Comparison of ENCODE assay signal across 28 cellular contexts in the genomic region with DNA sequence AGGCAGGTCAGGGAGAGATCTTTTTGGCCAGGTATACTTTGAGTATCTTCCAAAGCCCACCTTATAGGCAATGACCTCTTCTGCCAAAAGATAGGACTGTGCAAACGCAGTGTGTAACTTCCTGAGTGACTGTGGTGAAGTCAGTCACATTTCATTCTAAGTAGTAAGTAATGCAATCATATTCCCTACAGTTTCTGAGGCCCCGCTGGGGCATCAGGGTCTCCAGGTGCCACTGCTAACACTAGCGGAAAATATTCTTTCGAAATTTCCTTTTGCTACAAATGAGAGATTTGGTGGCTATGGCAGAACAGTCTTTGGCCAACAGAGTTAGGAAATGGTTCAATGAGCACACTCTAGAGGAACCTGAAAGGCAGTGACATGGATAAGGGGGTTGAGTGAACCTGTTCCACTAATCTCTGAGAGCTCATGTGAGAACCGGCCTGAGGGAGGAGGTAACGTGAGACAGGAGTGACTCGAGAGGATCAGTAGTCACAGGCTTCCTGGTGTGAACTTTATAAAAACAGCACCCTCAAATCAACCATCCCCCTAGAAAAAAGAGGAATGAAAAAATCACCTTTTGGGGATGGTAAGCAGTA.
A peak's percentile ranks its signal among the peaks of the same experiment; 100 is the strongest.
DNase-seq lines count a peak whose midpoint lies in the region; ATAC-seq and TF ChIP-seq lines count a peak whose summit lies in the region.
"Had no signal": no experiment of that assay in that cellular context is flagged by ENCODE, and none has a peak within 500 bp of the region (broad histone marks: within the 10 kb centered on the region; RNA-seq: fewer than 3 reads in every experiment).

No MANE protein-coding gene starts in this region.

- H3K9me3 ChIP-seq in mammary epithelial cell (replicated peaks; ENCODE audit: insufficient read depth, low read length): no peaks in the 10 kb centered on the region
- no peaks in the 10 kb centered on the region for H3K9me3 ChIP-seq in upper lobe of left lung
- H3K9me3 ChIP-seq: A549, breast epithelium, Caco-2, testis, vagina had no signal

- no peaks in the 10 kb centered on the region for H3K27me3 Mint-ChIP-seq in MCF 10A (ENCODE audit: insufficient read depth, unreplicated experiment)
- H3K27me3 Mint-ChIP-seq: activated CD8-positive, alpha-beta memory T cell treated with anti-CD3 and anti-CD28 coated beads, Interleukin-2, amount 10 ng/mL, durations not matched to agents 7 days and 5 days had no signal

- peaks cover 6% of the 10 kb centered on the region for H3K36me3 Mint-ChIP-seq in MCF 10A (ENCODE audit: insufficient read depth, unreplicated experiment)
- H3K36me3 Mint-ChIP-seq: activated CD8-positive, alpha-beta memory T cell treated with anti-CD3 and anti-CD28 coated beads, Interleukin-2, amount 10 ng/mL, durations not matched to agents 7 days and 5 days had no signal

- H3K4me1 Mint-ChIP-seq in MCF 10A (ENCODE audit: insufficient read depth, unreplicated experiment): peaks cover 28% of the 10 kb centered on the region
- H3K4me1 Mint-ChIP-seq: activated CD4-positive, alpha-beta T cell treated with anti-CD3 and anti-CD28 coated beads, Interleukin-2, amount 10 ng/mL, durations not matched to agents 7 days and 5 days; activated CD8-positive, alpha-beta memory T cell treated with anti-CD3 and anti-CD28 coated beads, Interleukin-2, amount 10 ng/mL, durations not matched to agents 7 days and 5 days had no signal

- no peak for TF ChIP-seq POLR2A in upper lobe of left lung (IDR thresholded peaks at IDR 0.05)

- no peak overlapping the region for H3K27ac ChIP-seq in mammary epithelial cell (ENCODE audit: insufficient read depth, low read depth, low read length)
- peak overlapping the region in 3 of 4 donors; percentile 45 to 79 (median 71) for H3K27ac ChIP-seq in upper lobe of left lung
- H3K27ac ChIP-seq: breast epithelium, testis, vagina, VCaP had no signal

- intact Hi-C loops in MCF 10A (cut with micrococcal nuclease) (no loop called here), mammary epithelial cell (cut with micrococcal nuclease) (no loop called here)

- H3K27ac Mint-ChIP-seq in MCF 10A (ENCODE audit: low read depth, unreplicated experiment): peak overlapping the region; percentile 7
- H3K27ac Mint-ChIP-seq: activated CD4-positive, alpha-beta T cell treated with anti-CD3 and anti-CD28 coated beads, Interleukin-2, amount 10 ng/mL, durations not matched to agents 7 days and 5 days; activated CD8-positive, alpha-beta memory T cell treated with anti-CD3 and anti-CD28 coated beads, Interleukin-2, amount 10 ng/mL, durations not matched to agents 7 days and 5 days; activated T-cell treated with anti-CD3 and anti-CD28 coated beads, Interleukin-2, amount 50 U/mL, for 72 hours had no signal

- in situ Hi-C loops in mammary epithelial cell (cut with MboI; ENCODE audit: low sequenced_read_pairs in 2 of 2): no loop called here

- BruUV-seq in MCF 10A (replicated peaks; lab: Mats Ljungman, UMichigan) (no TSS peak), mammary epithelial cell (replicated peaks; lab: Mats Ljungman, UMichigan) (no TSS peak)

- H3K4me3 ChIP-seq in mammary epithelial cell (replicated peaks in 1 of 3; ENCODE audit: insufficient read depth in 1 of 3, low read depth in 2 of 3, low read length in 3 of 3) (no peak overlapping the region), upper lobe of left lung (no peak overlapping the region)
- H3K4me3 ChIP-seq: A549, breast epithelium, testis, vagina had no signal

- no peak overlapping the region for H3K9ac ChIP-seq in mammary epithelial cell (ENCODE audit: insufficient read depth, low read length)

- 95% methylated on average over 7 of the region's 7 CpGs for WGBS in mammary epithelial cell (ENCODE audit: low coverage, missing lambda C conversion rate)
- 69 to 76% methylated on average over 7 of the region's 7 CpGs for WGBS in upper lobe of left lung, 2 donors

- H3K27me3 ChIP-seq in mammary epithelial cell (ENCODE audit: insufficient read depth, low read length) (no peaks in the 10 kb centered on the region), upper lobe of left lung (no peaks in the 10 kb centered on the region)
- H3K27me3 ChIP-seq: breast epithelium, testis, vagina had no signal

- no peaks in the 10 kb centered on the region for H3K9me3 Mint-ChIP-seq in MCF 10A (ENCODE audit: unreplicated experiment)
- H3K9me3 Mint-ChIP-seq: activated CD4-positive, alpha-beta T cell treated with anti-CD3 and anti-CD28 coated beads, Interleukin-2, amount 10 ng/mL, durations not matched to agents 7 days and 5 days; activated T-cell treated with anti-CD3 and anti-CD28 coated beads, Interleukin-2, amount 50 U/mL, for 72 hours had no signal

- CTCF ChIA-PET in MCF 10A (lab: Yijun Ruan, JAX): interaction anchor here (0.6 to 3.1 kb wide), 3 partner anchors 13 to 85 kb away, joined by 3 to 21 read pairs (median 4); no protein-coding TSS in a partner anchor
- CTCF ChIA-PET in mammary epithelial cell (lab: Charles Lee; ENCODE audit: low non-redundant PET): no interaction called here

- dilution Hi-C loops in mammary epithelial cell (cut with HindIII; ENCODE audit: low sequenced_read_pairs): no loop called here

- H3K36me3 ChIP-seq in mammary epithelial cell (ENCODE audit: insufficient read depth, low read length) (no peaks in the 10 kb centered on the region), upper lobe of left lung (no peaks in the 10 kb centered on the region)
- H3K36me3 ChIP-seq: breast epithelium, vagina had no signal

- no peaks in the 10 kb centered on the region for H3K4me1 ChIP-seq in mammary epithelial cell (ENCODE audit: insufficient read depth, low read length)
- H3K4me1 ChIP-seq in upper lobe of left lung: peaks cover 0 to 14% (median 5%) of the 10 kb centered on the region in 4 donors
- H3K4me1 ChIP-seq: breast epithelium, testis, vagina had no signal

- no peak overlapping the region for H3K4me3 Mint-ChIP-seq in MCF 10A (ENCODE audit: unreplicated experiment)
- H3K4me3 Mint-ChIP-seq: activated CD4-positive, alpha-beta T cell treated with anti-CD3 and anti-CD28 coated beads, Interleukin-2, amount 10 ng/mL, durations not matched to agents 7 days and 5 days; activated CD8-positive, alpha-beta memory T cell treated with anti-CD3 and anti-CD28 coated beads, Interleukin-2, amount 10 ng/mL, durations not matched to agents 7 days and 5 days; activated T-cell treated with anti-CD3 and anti-CD28 coated beads, Interleukin-2, amount 50 U/mL, for 72 hours had no signal

- H4K20me1 ChIP-seq in mammary epithelial cell (ENCODE audit: insufficient read depth, low read length): no peaks in the 10 kb centered on the region

- no peaks in the 10 kb centered on the region for H3K79me2 ChIP-seq in mammary epithelial cell (ENCODE audit: insufficient read depth, low read length)

- no peak overlapping the region for H2AFZ ChIP-seq in mammary epithelial cell (ENCODE audit: low read depth, low read length)

- peak; percentile 11 for DNase-seq in MCF 10A (ENCODE audit: unreplicated experiment)
- no peak for DNase-seq in mammary epithelial cell
- DNase-seq in SKM-1 (lab: John Stamatoyannopoulos, UW; ENCODE audit: unreplicated experiment): peak; percentile 18
- peak; percentile 45 for DNase-seq in kidney tubule cell (ENCODE audit: low spot score)
- DNase-seq in upper lobe of left lung: peak in 1 of 2 donors; percentile 46
- DNase-seq in COR-L47 (lab: John Stamatoyannopoulos, UW): no peak
- no peak for DNase-seq in activated effector memory CD4-positive, alpha-beta T cell treated with Interleukin-2 at 50 U/mL for 16 hours
- DNase-seq: activated CD4-positive, alpha-beta T cell treated with anti-CD3 and anti-CD28 coated beads, Interleukin-2, amount 10 ng/mL, durations not matched to agents 7 days and 5 days; activated CD8-positive, alpha-beta memory T cell treated with anti-CD3 and anti-CD28 coated beads, Interleukin-2, amount 10 ng/mL, durations not matched to agents 7 days and 5 days; activated naive CD4-positive, alpha-beta T cell treated with anti-CD3 and anti-CD28 coated beads, Interleukin-2, amount 50 U/mL, for 16 hours; activated T-cell treated with anti-CD3 and anti-CD28 coated beads, Interleukin-2, amount 50 U/mL, for 72 hours; amygdala; Caco-2; effector CD8-positive, alpha-beta T cell; EL; HCEC 1CT; kidney; NCI-H1436 treated with DMSO at 0.1 percent for 48 hours; NCI-H2171; stimulated activated CD4-positive, alpha-beta T cell treated with anti-CD3 and anti-CD28 coated beads, Interleukin-4, amount 100 ng/mL, for 24 hours; stimulated activated naive CD4-positive, alpha-beta T cell; testis had no signal

- no peak for TF ChIP-seq CTCF in MCF 10A (IDR thresholded peaks at IDR 0.05; ENCODE audit: unreplicated experiment)
- TF ChIP-seq CTCF in mammary epithelial cell (conservative IDR thresholded peaks at IDR 0.05 in 1 of 2, IDR thresholded peaks at IDR 0.05 in 1 of 2; ENCODE audit: extremely low read depth in 1 of 2, insufficient read depth in 1 of 2, low read depth in 1 of 2, low read length in 2 of 2): no peak
- TF ChIP-seq CTCF in upper lobe of left lung (IDR thresholded peaks at IDR 0.05): no peak

- TF ChIP-seq EP300 in upper lobe of left lung (IDR thresholded peaks at IDR 0.05): peak in 1 of 4 donors; percentile 12

- POLR2A ChIA-PET in MCF 10A (lab: Yijun Ruan, JAX): interaction anchor here (3.0 kb wide), 1 partner anchor 132 kb away, joined by 30 read pairs; a partner anchor contains a TSS

- H3K4me2 ChIP-seq in mammary epithelial cell (ENCODE audit: insufficient read depth, low read depth, low read length): no peak overlapping the region
- H3K4me2 ChIP-seq: A549 had no signal

- ATAC-seq in upper lobe of left lung (ENCODE audit: low FRiP score in 2 of 2) (no peak), GM21367 (IDR thresholded peaks at IDR 0.05; ENCODE audit: unreplicated experiment) (no peak)
- ATAC-seq: A549; activated CD8-positive, alpha-beta memory T cell treated with anti-CD3 and anti-CD28 coated beads, Interleukin-2, amount 10 ng/mL, durations not matched to agents 7 days and 5 days; activated T-cell treated with anti-CD3 and anti-CD28 coated beads, Interleukin-2, amount 50 U/mL, for 72 hours; SK-N-SH treated with all-trans-retinoic acid at 6 μM for 48 hours had no signal

Comparison
In these comparisons a context has a peak if more than half of its experiments do, and no peak if none do; other contexts are left out.
1. DNase-seq: peak in MCF 10A (single experiment), SKM-1 (single experiment) and kidney tubule cell (single experiment); none in mammary epithelial cell (single experiment), COR-L47 (single experiment) and activated effector memory CD4-positive, alpha-beta T cell treated with Interleukin-2 at 50 U/mL for 16 hours (single experiment).